25 cellular contexts compared by ENCODE assay signal in genomic region chr5:172637740-172638139, GRCh38. TPM values are rescaled to one million over a fixed set of nuclear protein-coding genes. Genes with fewer than 3 reads are reported as not detected.
A peak's percentile ranks its signal among the peaks of the same experiment; 100 is the strongest.
DNase-seq lines count a peak whose midpoint lies in the region; ATAC-seq and TF ChIP-seq lines count a peak whose summit lies in the region.
"Had no signal": no experiment of that assay in that cellular context is flagged by ENCODE, and none has a peak within 500 bp of the region (broad histone marks: within the 10 kb centered on the region; RNA-seq: fewer than 3 reads in every experiment).

No MANE protein-coding gene starts in this region.

- H3K36me3 Mint-ChIP-seq in activated T-cell treated with anti-CD3 and anti-CD28 coated beads, Interleukin-2, amount 50 U/mL, for 24 hours (ENCODE audit: low read depth) = no peaks in the 10 kb centered on the region
- no peaks in the 10 kb centered on the region for H3K36me3 Mint-ChIP-seq in activated T-cell treated with anti-CD3 and anti-CD28 coated beads, Interleukin-2, amount 50 U/mL, for 72 hours (ENCODE audit: insufficient read depth in 2 of 2)
- H3K36me3 Mint-ChIP-seq in nephron (ENCODE audit: low read depth) = no peaks in the 10 kb centered on the region
- H3K36me3 Mint-ChIP-seq: activated CD4-positive, alpha-beta memory T cell treated with anti-CD3 and anti-CD28 coated beads for 36 hours; stimulated activated memory B cell treated with anti-CD40 and anti-IgM and Interleukin-4, amounts not matched to agents 10 μg/mL and 1 μg/mL and 100 μg/mL, for 72 hours had no signal

- H3K4me3 Mint-ChIP-seq in activated T-cell treated with anti-CD3 and anti-CD28 coated beads, Interleukin-2, amount 50 U/mL, for 24 hours = no peak overlapping the region
- H3K4me3 Mint-ChIP-seq in activated T-cell treated with anti-CD3 and anti-CD28 coated beads, Interleukin-2, amount 50 U/mL, for 72 hours = no peak overlapping the region
- peak overlapping the region in 2 of 3 experiments; percentile 34 to 53 for H3K4me3 Mint-ChIP-seq in nephron
- H3K4me3 Mint-ChIP-seq: activated B cell treated with CpG ODN at 0.5 μM for 24 hours; activated CD4-positive, alpha-beta memory T cell treated with anti-CD3 and anti-CD28 coated beads for 36 hours; CD4-positive, alpha-beta T cell; stimulated activated memory B cell treated with anti-CD40 and anti-IgM and Interleukin-4, amounts not matched to agents 10 μg/mL and 1 μg/mL and 100 μg/mL, for 72 hours had no signal

- H3K4me1 ChIP-seq in upper lobe of right lung (peaks cover 6% of the 10 kb centered on the region), prostate gland (replicated peaks) (peaks cover 3% of the 10 kb centered on the region)

- TF ChIP-seq CTCF in coronary artery (IDR thresholded peaks at IDR 0.05) (no peak), nephron (IDR thresholded peaks at IDR 0.05; ENCODE audit: unreplicated experiment in 3 of 3) (no peak), upper lobe of right lung (IDR thresholded peaks at IDR 0.05) (no peak), prostate gland (IDR thresholded peaks at IDR 0.05) (no peak)

- ATAC-seq in activated T-cell treated with anti-CD3 and anti-CD28 coated beads, Interleukin-2, amount 50 U/mL, for 72 hours (replicated peaks in 1 of 2) = no peak
- ATAC-seq in upper lobe of right lung = no peak
- ATAC-seq in GM21515 (IDR thresholded peaks at IDR 0.05; ENCODE audit: unreplicated experiment) = no peak
- ATAC-seq: gastrocnemius medialis; GM12878; PC-3; stimulated activated memory B cell treated with anti-CD40 and anti-IgM and Interleukin-4, amounts not matched to agents 10 μg/mL and 1 μg/mL and 100 μg/mL, for 72 hours had no signal

- H3K27me3 Mint-ChIP-seq in activated T-cell treated with anti-CD3 and anti-CD28 coated beads, Interleukin-2, amount 50 U/mL, for 24 hours = peaks cover 38% of the 10 kb centered on the region
- H3K27me3 Mint-ChIP-seq in activated T-cell treated with anti-CD3 and anti-CD28 coated beads, Interleukin-2, amount 50 U/mL, for 72 hours (ENCODE audit: low read depth) = peaks cover 35% of the 10 kb centered on the region
- H3K27me3 Mint-ChIP-seq in nephron (ENCODE audit: low read depth) = peaks cover 37% of the 10 kb centered on the region

- H3K4me3 ChIP-seq in coronary artery (no peak overlapping the region), upper lobe of right lung (no peak overlapping the region), MG63 (no peak overlapping the region), prostate gland (no peak overlapping the region)
- H3K4me3 ChIP-seq: A549, gastrocnemius medialis, GM12878, upper lobe of left lung had no signal

- intact Hi-C loops in upper lobe of right lung (cut with DNase I) = no loop called here
- intact Hi-C loops in prostate gland (cut with DNase I) = no loop called here

- H3K36me3 ChIP-seq in upper lobe of right lung = no peaks in the 10 kb centered on the region
- no peaks in the 10 kb centered on the region for H3K36me3 ChIP-seq in MG63
- no peaks in the 10 kb centered on the region for H3K36me3 ChIP-seq in prostate gland
- H3K36me3 ChIP-seq: brain microvascular endothelial cell, gastrocnemius medialis, upper lobe of left lung had no signal

- H3K27ac ChIP-seq in coronary artery = no peak overlapping the region
- H3K27ac ChIP-seq in upper lobe of right lung = no peak overlapping the region
- no peak overlapping the region for H3K27ac ChIP-seq in prostate gland
- H3K27ac ChIP-seq: brain microvascular endothelial cell, gastrocnemius medialis, KMS-11, upper lobe of left lung had no signal

- DNase-seq in activated T-cell treated with anti-CD3 and anti-CD28 coated beads, Interleukin-2, amount 50 U/mL, for 24 hours = peak; percentile 13
- no peak for DNase-seq in activated T-cell treated with anti-CD3 and anti-CD28 coated beads, Interleukin-2, amount 50 U/mL, for 72 hours
- DNase-seq in coronary artery (ENCODE audit: low spot score) (peak; percentile 24), upper lobe of right lung (peak; percentile 12), MG63 (no peak), prostate gland (ENCODE audit: low spot score) (no peak)
- DNase-seq: activated B cell treated with CpG ODN at 0.5 μM for 24 hours; activated CD4-positive, alpha-beta memory T cell treated with anti-CD3 and anti-CD28 coated beads for 36 hours; activated naive CD4-positive, alpha-beta T cell treated with anti-CD3 and anti-CD28 coated beads, Interleukin-2, amount 50 U/mL, for 16 hours; amniotic stem cell; brain microvascular endothelial cell; gastrocnemius medialis; left cardiac atrium; MV-4-11; PC-3; SK-N-SH; substantia nigra; upper lobe of left lung had no signal

- WGBS in prostate gland = 54% methylated on average over 2 of the region's 2 CpGs

- no peaks in the 10 kb centered on the region for H3K9me3 Mint-ChIP-seq in activated T-cell treated with anti-CD3 and anti-CD28 coated beads, Interleukin-2, amount 50 U/mL, for 24 hours
- no peaks in the 10 kb centered on the region for H3K9me3 Mint-ChIP-seq in activated T-cell treated with anti-CD3 and anti-CD28 coated beads, Interleukin-2, amount 50 U/mL, for 72 hours
- H3K9me3 Mint-ChIP-seq in nephron = no peaks in the 10 kb centered on the region
- H3K9me3 Mint-ChIP-seq: activated B cell treated with CpG ODN at 0.5 μM for 24 hours; activated CD4-positive, alpha-beta memory T cell treated with anti-CD3 and anti-CD28 coated beads for 36 hours; CD4-positive, alpha-beta T cell; stimulated activated memory B cell treated with anti-CD40 and anti-IgM and Interleukin-4, amounts not matched to agents 10 μg/mL and 1 μg/mL and 100 μg/mL, for 72 hours had no signal

- peaks cover 4% of the 10 kb centered on the region for H3K4me1 Mint-ChIP-seq in activated T-cell treated with anti-CD3 and anti-CD28 coated beads, Interleukin-2, amount 50 U/mL, for 24 hours (ENCODE audit: low read depth)
- H3K4me1 Mint-ChIP-seq in activated T-cell treated with anti-CD3 and anti-CD28 coated beads, Interleukin-2, amount 50 U/mL, for 72 hours (ENCODE audit: low read depth) = peaks cover 5% of the 10 kb centered on the region
- H3K4me1 Mint-ChIP-seq in nephron = peaks cover 13% of the 10 kb centered on the region

- no peak overlapping the region for H3K27ac Mint-ChIP-seq in activated T-cell treated with anti-CD3 and anti-CD28 coated beads, Interleukin-2, amount 50 U/mL, for 24 hours
- H3K27ac Mint-ChIP-seq in activated T-cell treated with anti-CD3 and anti-CD28 coated beads, Interleukin-2, amount 50 U/mL, for 72 hours = no peak overlapping the region
- no peak overlapping the region for H3K27ac Mint-ChIP-seq in nephron
- H3K27ac Mint-ChIP-seq: activated B cell treated with CpG ODN at 0.5 μM for 24 hours; activated CD4-positive, alpha-beta memory T cell treated with anti-CD3 and anti-CD28 coated beads for 36 hours; CD4-positive, alpha-beta T cell; stimulated activated memory B cell treated with anti-CD40 and anti-IgM and Interleukin-4, amounts not matched to agents 10 μg/mL and 1 μg/mL and 100 μg/mL, for 72 hours had no signal

- H3K27me3 ChIP-seq in upper lobe of right lung (peaks cover 19% of the 10 kb centered on the region), MG63 (no peaks in the 10 kb centered on the region), prostate gland (replicated peaks; ENCODE audit: insufficient read depth) (no peaks in the 10 kb centered on the region)

- H3K9me3 ChIP-seq in upper lobe of right lung = no peaks in the 10 kb centered on the region
- H3K9me3 ChIP-seq in MG63 = no peaks in the 10 kb centered on the region
- H3K9me3 ChIP-seq in prostate gland = no peaks in the 10 kb centered on the region
- H3K9me3 ChIP-seq: A549, gastrocnemius medialis, SK-N-SH, upper lobe of left lung had no signal

- no peak for TF ChIP-seq POLR2A in prostate gland (IDR thresholded peaks at IDR 0.05)

RNA-seq across cellular contexts. Expression of gene NEURL1B, which starts 3.3 kb away (rescaled TPM):
- total RNA-seq in activated T-cell treated with anti-CD3 and anti-CD28 coated beads, Interleukin-2, amount 50 U/mL, for 72 hours = under 1 TPM; 0.29 to 0.63 TPM
- total RNA-seq in upper lobe of right lung (25.0 TPM), prostate gland (10 to 100 TPM; 23.9 to 39.9 TPM)
- 6.3 and 10.1 TPM in 2 replicates for total RNA-seq in MG63 (2014; rRNA removed; shearing (Covaris generic); ENCODE audit: low replicate concordance)

Comparison
In these comparisons a context has a peak if more than half of its experiments do, and no peak if none do; other contexts are left out.
1. DNase-seq: peak in activated T-cell treated with anti-CD3 and anti-CD28 coated beads, Interleukin-2, amount 50 U/mL, for 24 hours (single experiment), coronary artery (single experiment) and upper lobe of right lung (single experiment); none in activated T-cell treated with anti-CD3 and anti-CD28 coated beads, Interleukin-2, amount 50 U/mL, for 72 hours (0 of 2), MG63 (single experiment) and prostate gland (single experiment).
2. H3K4me3 Mint-ChIP-seq: peak in nephron (2 of 3); none in activated T-cell treated with anti-CD3 and anti-CD28 coated beads, Interleukin-2, amount 50 U/mL, for 24 hours (single experiment) and activated T-cell treated with anti-CD3 and anti-CD28 coated beads, Interleukin-2, amount 50 U/mL, for 72 hours (0 of 2).